In the genomic region with DNA sequence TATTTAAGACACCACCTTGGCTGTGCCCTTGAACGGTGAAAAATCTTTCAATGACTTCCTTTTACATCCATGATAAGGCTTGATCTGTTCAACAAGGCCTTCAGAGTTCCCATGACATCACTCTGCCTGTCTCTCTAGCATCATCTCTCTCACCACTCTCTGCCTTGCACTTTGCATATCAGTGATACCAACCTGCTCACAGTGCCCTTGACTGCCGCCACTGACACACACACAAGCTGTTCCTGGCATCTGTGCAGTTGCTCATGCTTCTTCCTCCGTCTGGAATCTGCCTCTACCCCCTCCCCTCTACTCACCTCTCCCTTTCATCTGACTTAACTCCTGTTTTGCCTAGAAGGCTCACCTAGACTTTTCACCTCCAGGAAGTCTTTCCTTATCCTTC, we compare ENCODE assay signal across 19 cellular contexts.
DNase-seq lines count a peak whose midpoint lies in the region; ATAC-seq and TF ChIP-seq lines count a peak whose summit lies in the region.
"Had no signal": no experiment of that assay in that cellular context is flagged by ENCODE, and none has a peak within 500 bp of the region (broad histone marks: within the 10 kb centered on the region; RNA-seq: fewer than 3 reads in every experiment).

No MANE protein-coding gene starts in this region.

- H3K4me3 ChIP-seq in left ventricle myocardium inferior = no peak overlapping the region

- H3K4me3 Mint-ChIP-seq in activated T-helper 17 cell treated with anti-CD3 and anti-CD28 coated beads, Interleukin-2, amount 50 U/mL, for 72 hours = no peak overlapping the region
- H3K4me3 Mint-ChIP-seq: CD4-positive, alpha-beta memory T cell; H9 had no signal

- no peaks in the 10 kb centered on the region for H3K27me3 ChIP-seq in left ventricle myocardium inferior (ENCODE audit: low read depth)
- H3K27me3 ChIP-seq: BE2C had no signal

- no peaks in the 10 kb centered on the region for H3K9me3 Mint-ChIP-seq in activated T-helper 17 cell treated with anti-CD3 and anti-CD28 coated beads, Interleukin-2, amount 50 U/mL, for 72 hours
- H3K9me3 Mint-ChIP-seq: CD4-positive, alpha-beta memory T cell; H9 had no signal

- no peak for TF ChIP-seq CTCF in left ventricle myocardium inferior (IDR thresholded peaks at IDR 0.05; ENCODE audit: borderline replicate concordance)

- peak overlapping the region; percentile 32 for H3K27ac Mint-ChIP-seq in activated T-helper 17 cell treated with anti-CD3 and anti-CD28 coated beads, Interleukin-2, amount 50 U/mL, for 72 hours
- H3K27ac Mint-ChIP-seq: CD4-positive, alpha-beta memory T cell; H9 had no signal

- H3K27ac ChIP-seq in left ventricle myocardium inferior (replicated peaks) = no peak overlapping the region
- H3K27ac ChIP-seq: RWPE1 had no signal

- H3K36me3 ChIP-seq in left ventricle myocardium inferior = no peaks in the 10 kb centered on the region
- H3K36me3 ChIP-seq: BE2C had no signal

- H3K4me1 Mint-ChIP-seq in activated T-helper 17 cell treated with anti-CD3 and anti-CD28 coated beads, Interleukin-2, amount 50 U/mL, for 72 hours = no peaks in the 10 kb centered on the region
- H3K4me1 Mint-ChIP-seq: CD4-positive, alpha-beta memory T cell had no signal

- peaks cover 25% of the 10 kb centered on the region for H3K27me3 Mint-ChIP-seq in activated T-helper 17 cell treated with anti-CD3 and anti-CD28 coated beads, Interleukin-2, amount 50 U/mL, for 72 hours

- peaks cover 43% of the 10 kb centered on the region for H3K4me1 ChIP-seq in left ventricle myocardium inferior
- H3K4me1 ChIP-seq: BE2C had no signal

- ATAC-seq in Right ventricle myocardium inferior = peak; percentile 69
- ATAC-seq in activated T-helper 17 cell treated with anti-CD3 and anti-CD28 coated beads, Interleukin-2, amount 50 U/mL, for 72 hours (replicated peaks) = no peak
- ATAC-seq in left ventricle myocardium superior = peak; percentile 84
- ATAC-seq in SK-N-SH treated with all-trans-retinoic acid at 6 μM for 48 hours = no peak
- ATAC-seq: PC-3 had no signal

- no peaks in the 10 kb centered on the region for H3K9me3 ChIP-seq in left ventricle myocardium inferior (replicated peaks)
- H3K9me3 ChIP-seq: BE2C had no signal

- H3K36me3 Mint-ChIP-seq in activated T-helper 17 cell treated with anti-CD3 and anti-CD28 coated beads, Interleukin-2, amount 50 U/mL, for 72 hours (ENCODE audit: low read depth) = no peaks in the 10 kb centered on the region
- H3K36me3 Mint-ChIP-seq: CD4-positive, alpha-beta memory T cell had no signal

- no peak for DNase-seq in Right ventricle myocardium inferior (ENCODE audit: missing footprints)
- no peak for DNase-seq in left ventricle myocardium inferior
- peak; percentile 42 for DNase-seq in left ventricle myocardium superior
- no peak for DNase-seq in NCI-H146 treated with DMSO at 0.1 percent for 48 hours (lab: John Stamatoyannopoulos, UW; ENCODE audit: unreplicated experiment)
- no peak for DNase-seq in HT-29 (ENCODE audit: low spot score)
- no peak for DNase-seq in NCI-H2227 (lab: John Stamatoyannopoulos, UW; ENCODE audit: unreplicated experiment)
- DNase-seq: 8988T; BE2C; Calu3; CD4-positive, alpha-beta memory T cell; DMS79 treated with DMSO at 0.1 percent for 48 hours; H9; NCI-H2029 treated with DMSO at 0.1 percent for 48 hours; NCI-H226; NCI-H526 treated with DMSO at 0.1 percent for 48 hours; PC-3 had no signal

- intact Hi-C loops in Right ventricle myocardium inferior (cut with DNase I) = loop anchor here (5.0 kb wide), 1 partner anchor 63 kb away; no protein-coding TSS in a partner anchor
- intact Hi-C loops in left ventricle myocardium inferior (cut with micrococcal nuclease) = loop anchor here (10.0 kb wide), 2 partner anchors 196 to 536 kb away; partner anchors contain the start of gene ZNF532
- intact Hi-C loops in left ventricle myocardium superior (cut with micrococcal nuclease) = loop anchor here (10.0 kb wide), 1 partner anchor 66 kb away; no protein-coding TSS in a partner anchor

TF ChIP-seq in SK-N-SH treated with all-trans-retinoic acid at 6 μM for 48 hours, 23 proteins besides CTCF, POLR2A, EP300 and RAD21:
- TF ChIP-seq ZC3H10 (CRISPR knock-in tag; IDR thresholded peaks at IDR 0.05) (no peak), CSDC2 (CRISPR knock-in tag; IDR thresholded peaks at IDR 0.05) (no peak), ARNTL (CRISPR knock-in tag; IDR thresholded peaks at IDR 0.05; ENCODE audit: borderline replicate concordance, low read depth) (no peak), PPARA (CRISPR knock-in tag; IDR thresholded peaks at IDR 0.05; ENCODE audit: borderline replicate concordance) (no peak), BACH2 (CRISPR knock-in tag; IDR thresholded peaks at IDR 0.05; ENCODE audit: borderline replicate concordance) (no peak), ESRRG (CRISPR knock-in tag; IDR thresholded peaks at IDR 0.05) (no peak), CREB5 (CRISPR knock-in tag; IDR thresholded peaks at IDR 0.05; ENCODE audit: low read depth) (no peak), RARB (CRISPR knock-in tag; IDR thresholded peaks at IDR 0.05) (no peak), POU6F1 (CRISPR knock-in tag; IDR thresholded peaks at IDR 0.05; ENCODE audit: borderline replicate concordance, low read depth) (no peak)
- TF ChIP-seq, protein P1, sequence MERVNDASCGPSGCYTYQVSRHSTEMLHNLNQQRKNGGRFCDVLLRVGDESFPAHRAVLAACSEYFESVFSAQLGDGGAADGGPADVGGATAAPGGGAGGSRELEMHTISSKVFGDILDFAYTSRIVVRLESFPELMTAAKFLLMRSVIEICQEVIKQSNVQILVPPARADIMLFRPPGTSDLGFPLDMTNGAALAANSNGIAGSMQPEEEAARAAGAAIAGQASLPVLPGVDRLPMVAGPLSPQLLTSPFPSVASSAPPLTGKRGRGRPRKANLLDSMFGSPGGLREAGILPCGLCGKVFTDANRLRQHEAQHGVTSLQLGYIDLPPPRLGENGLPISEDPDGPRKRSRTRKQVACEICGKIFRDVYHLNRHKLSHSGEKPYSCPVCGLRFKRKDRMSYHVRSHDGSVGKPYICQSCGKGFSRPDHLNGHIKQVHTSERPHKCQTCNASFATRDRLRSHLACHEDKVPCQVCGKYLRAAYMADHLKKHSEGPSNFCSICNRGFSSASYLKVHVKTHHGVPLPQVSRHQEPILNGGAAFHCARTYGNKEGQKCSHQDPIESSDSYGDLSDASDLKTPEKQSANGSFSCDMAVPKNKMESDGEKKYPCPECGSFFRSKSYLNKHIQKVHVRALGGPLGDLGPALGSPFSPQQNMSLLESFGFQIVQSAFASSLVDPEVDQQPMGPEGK (CRISPR knock-in tag; IDR thresholded peaks at IDR 0.05; ENCODE audit: borderline replicate concordance) = no peak
TF ChIP-seq in SK-N-SH treated with all-trans-retinoic acid at 6 μM for 48 hours: peak in this region for 0.

Comparison
In these comparisons a context has a peak if more than half of its experiments do, and no peak if none do; other contexts are left out.
1. ATAC-seq: peak in Right ventricle myocardium inferior (single experiment) and left ventricle myocardium superior (single experiment); none in activated T-helper 17 cell treated with anti-CD3 and anti-CD28 coated beads, Interleukin-2, amount 50 U/mL, for 72 hours (single experiment) and SK-N-SH treated with all-trans-retinoic acid at 6 μM for 48 hours (single experiment).